20 cellular contexts compared by ENCODE assay signal in genomic region chr10:36182059-36182654, GRCh38.
A peak's percentile ranks its signal among the peaks of the same experiment; 100 is the strongest.
DNase-seq lines count a peak whose midpoint lies in the region; ATAC-seq and TF ChIP-seq lines count a peak whose summit lies in the region.
"Had no signal": no experiment of that assay in that cellular context is flagged by ENCODE, and none has a peak within 500 bp of the region (broad histone marks: within the 10 kb centered on the region; RNA-seq: fewer than 3 reads in every experiment).

No MANE protein-coding gene starts in this region.

- H3K27me3 Mint-ChIP-seq in GM23338 (ENCODE audit: insufficient read depth, low read depth, poor library complexity) (no peaks in the 10 kb centered on the region), glutamatergic neuron (ENCODE audit: unreplicated experiment) (no peaks in the 10 kb centered on the region)
- H3K27me3 Mint-ChIP-seq: activated CD8-positive, alpha-beta T cell treated with anti-CD3 and anti-CD28 coated beads for 36 hours had no signal

- no peaks in the 10 kb centered on the region for H4K20me1 ChIP-seq in GM23338 (replicated peaks; ENCODE audit: insufficient read depth)

- H3K4me3 Mint-ChIP-seq in GM23338 (no peak overlapping the region), glutamatergic neuron (ENCODE audit: unreplicated experiment) (no peak overlapping the region)
- H3K4me3 Mint-ChIP-seq: activated CD8-positive, alpha-beta T cell treated with anti-CD3 and anti-CD28 coated beads for 36 hours; activated T-cell treated with anti-CD3 and anti-CD28 coated beads, Interleukin-2, amount 50 U/mL, for 72 hours; T-helper 1 cell treated with Interleukin-12 subunit alpha and Interleukin-12 subunit beta and Interleukin-4 antibody, amounts not matched to agents 30 μg/mL and 1 μg/mL, for 36 hours; WTC11 had no signal

- H3K4me1 Mint-ChIP-seq in GM23338 (peaks cover 27% of the 10 kb centered on the region), glutamatergic neuron (ENCODE audit: low read depth, unreplicated experiment) (peaks cover 1% of the 10 kb centered on the region)

- H3K4me3 ChIP-seq in GM23338 = no peak overlapping the region
- peak overlapping the region; percentile 28 for H3K4me3 ChIP-seq in right cardiac atrium (ENCODE audit: low read length)
- H3K4me3 ChIP-seq in sigmoid colon = no peak overlapping the region
- H3K4me3 ChIP-seq: hepatocyte had no signal

- peaks cover 16% of the 10 kb centered on the region for H3K4me1 ChIP-seq in GM23338 (ENCODE audit: insufficient read depth)
- peaks cover 4% of the 10 kb centered on the region for H3K4me1 ChIP-seq in right cardiac atrium (ENCODE audit: control insufficient read depth, insufficient read depth, low read length)
- peaks cover 0 to 4% (median 1%) of the 10 kb centered on the region in 4 donors for H3K4me1 ChIP-seq in sigmoid colon

- TF ChIP-seq CTCF in GM23338 (conservative IDR thresholded peaks at IDR 0.05; ENCODE audit: low read depth in 2 of 2) = no peak
- no peak for TF ChIP-seq CTCF in sigmoid colon (IDR thresholded peaks at IDR 0.05)
- no peak for TF ChIP-seq CTCF in GM13977 (IDR thresholded peaks at IDR 0.05; ENCODE audit: extremely low read depth, insufficient read depth, missing control alignments)
- TF ChIP-seq CTCF in glutamatergic neuron (IDR thresholded peaks at IDR 0.05; ENCODE audit: partially characterized antibody, unreplicated experiment) = no peak

- H3F3A ChIP-seq in GM23338 (replicated peaks; ENCODE audit: low read depth) = no peaks in the 10 kb centered on the region

- intact Hi-C loops in right cardiac atrium (cut with DNase I) = no loop called here
- intact Hi-C loops in sigmoid colon (cut with DNase I) = no loop called here

- H3K27ac Mint-ChIP-seq in GM23338 = no peak overlapping the region
- no peak overlapping the region for H3K27ac Mint-ChIP-seq in glutamatergic neuron (ENCODE audit: unreplicated experiment)
- H3K27ac Mint-ChIP-seq: activated CD8-positive, alpha-beta T cell treated with anti-CD3 and anti-CD28 coated beads for 36 hours; activated T-cell treated with anti-CD3 and anti-CD28 coated beads, Interleukin-2, amount 50 U/mL, for 72 hours; T-helper 1 cell treated with Interleukin-12 subunit alpha and Interleukin-12 subunit beta and Interleukin-4 antibody, amounts not matched to agents 30 μg/mL and 1 μg/mL, for 36 hours; WTC11 had no signal

- no peak for TF ChIP-seq POLR2A in sigmoid colon (IDR thresholded peaks at IDR 0.05)

- in situ Hi-C loops in GM13977 (cut with MboI; ENCODE audit: low pct_unique_long_range_greater_than_20kb, low sequenced_read_pairs, unreplicated experiment) = no loop called here

- no peaks in the 10 kb centered on the region for H3K9me3 Mint-ChIP-seq in GM23338
- peaks cover 2% of the 10 kb centered on the region for H3K9me3 Mint-ChIP-seq in glutamatergic neuron (ENCODE audit: unreplicated experiment)
- H3K9me3 Mint-ChIP-seq: WTC11 had no signal

- H2AFZ ChIP-seq in GM23338 = peak overlapping the region; percentile 34; the same call in 1 of the 2 replicates
- H2AFZ ChIP-seq: hepatocyte had no signal

- H3K9me3 ChIP-seq in right cardiac atrium (ENCODE audit: control insufficient read depth, low read length) = no peaks in the 10 kb centered on the region
- H3K9me3 ChIP-seq in sigmoid colon = peaks cover 0 to 3% (median 0%) of the 10 kb centered on the region in 4 donors
- H3K9me3 ChIP-seq: adrenal gland had no signal

- no peak for DNase-seq in GM23338 (ENCODE audit: low spot score)
- peak; percentile 1 for DNase-seq in cerebellar cortex (ENCODE audit: low spot score)
- DNase-seq in right cardiac atrium = no peak
- no peak for DNase-seq in sigmoid colon
- no peak for DNase-seq in OCI-M1 (lab: John Stamatoyannopoulos, UW)
- no peak for DNase-seq in GM13977 (ENCODE audit: low spot score)
- no peak for DNase-seq in glutamatergic neuron
- DNase-seq: activated CD8-positive, alpha-beta T cell treated with anti-CD3 and anti-CD28 coated beads for 36 hours; activated T-cell treated with anti-CD3 and anti-CD28 coated beads, Interleukin-2, amount 50 U/mL, for 72 hours; AML-193; GDM1; GOT3; NCI-H1417 treated with DMSO at 0.1 percent for 48 hours; NCI-H345 had no signal

- no peak overlapping the region for H3K4me2 ChIP-seq in GM23338
- H3K4me2 ChIP-seq: hepatocyte had no signal

- no peaks in the 10 kb centered on the region for H3K36me3 ChIP-seq in GM23338 (ENCODE audit: insufficient read depth)
- no peaks in the 10 kb centered on the region for H3K36me3 ChIP-seq in sigmoid colon
- H3K36me3 ChIP-seq: adrenal gland had no signal

- H3K9me2 ChIP-seq in GM23338 (ENCODE audit: insufficient read depth) = no peaks in the 10 kb centered on the region

- no peak for TF ChIP-seq EP300 in sigmoid colon (IDR thresholded peaks at IDR 0.05)

- no peaks in the 10 kb centered on the region for H3K36me3 Mint-ChIP-seq in GM23338 (ENCODE audit: low read depth)
- H3K36me3 Mint-ChIP-seq in glutamatergic neuron (ENCODE audit: unreplicated experiment) = no peaks in the 10 kb centered on the region
- H3K36me3 Mint-ChIP-seq: WTC11 had no signal

- H3K27ac ChIP-seq in GM23338 (ENCODE audit: low read depth) = no peak overlapping the region
- H3K27ac ChIP-seq in right cardiac atrium (ENCODE audit: low read length) = peak overlapping the region; percentile 64
- H3K27ac ChIP-seq in sigmoid colon = peak overlapping the region in 3 of 4 donors; percentile 16 to 35 (median 17)
- H3K27ac ChIP-seq: hepatocyte had no signal

- no peaks in the 10 kb centered on the region for H3K79me2 ChIP-seq in GM23338 (replicated peaks; ENCODE audit: insufficient read depth)
- H3K79me2 ChIP-seq: hepatocyte had no signal

- WGBS in right cardiac atrium = 30% methylated on average over 9 of the region's 9 CpGs
- WGBS in sigmoid colon, 2 donors = 60 to 66% methylated on average over 9 of the region's 9 CpGs

- H3K27me3 ChIP-seq in GM23338 (ENCODE audit: insufficient read depth) (peaks cover 18% of the 10 kb centered on the region), right cardiac atrium (ENCODE audit: control insufficient read depth, insufficient read depth) (no peaks in the 10 kb centered on the region), sigmoid colon (no peaks in the 10 kb centered on the region)
- H3K27me3 ChIP-seq: adrenal gland, hepatocyte had no signal

- ATAC-seq in GM23338 (no peak), right cardiac atrium (peak; percentile 81 to 83), HG03095 (IDR thresholded peaks at IDR 0.05; ENCODE audit: unreplicated experiment) (no peak)
- ATAC-seq: activated CD8-positive, alpha-beta T cell treated with anti-CD3 and anti-CD28 coated beads for 36 hours; activated T-cell treated with anti-CD3 and anti-CD28 coated beads, Interleukin-2, amount 50 U/mL, for 72 hours; esophagus mucosa; WTC11 had no signal

TF ChIP-seq in GM23338, 12 proteins besides CTCF, POLR2A, EP300 and RAD21 (continues in another document):
- no peak for TF ChIP-seq ZNF331 (CRISPR knock-in tag; IDR thresholded peaks at IDR 0.05; ENCODE audit: low read depth)
- no peak for TF ChIP-seq ETS1 (IDR thresholded peaks at IDR 0.05)

Comparison
In these comparisons a context has a peak if more than half of its experiments do, and no peak if none do; other contexts are left out.
1. ATAC-seq: peak in right cardiac atrium (2 of 2); none in GM23338 (single experiment) and HG03095 (single experiment).